ENCODE assay signal across 14 cellular contexts in genomic region chr5:115657883-115658233, GRCh38. TPM values are rescaled to one million over a fixed set of nuclear protein-coding genes. Genes with fewer than 3 reads are reported as not detected.
DNase-seq lines count a peak whose midpoint lies in the region; ATAC-seq and TF ChIP-seq lines count a peak whose summit lies in the region.
"Had no signal": no experiment of that assay in that cellular context is flagged by ENCODE, and none has a peak within 500 bp of the region (broad histone marks: within the 10 kb centered on the region; RNA-seq: fewer than 3 reads in every experiment).

No MANE protein-coding gene starts in this region.

- no peaks in the 10 kb centered on the region for H3K9me3 Mint-ChIP-seq in activated CD8-positive, alpha-beta T cell treated with anti-CD3 and anti-CD28 coated beads, Interleukin-2, amount 10 ng/mL, durations not matched to agents 7 days and 5 days (ENCODE audit: insufficient read depth)
- H3K9me3 Mint-ChIP-seq in osteocyte (ENCODE audit: unreplicated experiment) = peaks cover 8% of the 10 kb centered on the region
- H3K9me3 Mint-ChIP-seq: natural killer cell treated with Interleukin-12 subunit alpha and Interleukin-12 subunit beta and Interleukin-15 and Interleukin-18, amount 100 ng/mL, for 72 hours had no signal

- DNase-seq in GM03348 (ENCODE audit: low spot score) (peak; percentile 75), RKO (ENCODE audit: low spot score) (peak; percentile 78), epithelial cell of prostate (ENCODE audit: low read depth, low spot score) (no peak), retinal pigment epithelial cell (ENCODE audit: low read depth) (peak; percentile 29), osteocyte (ENCODE audit: extremely low spot score, unreplicated experiment) (no peak), GM10248 (ENCODE audit: extremely low spot score) (no peak)
- no peak for DNase-seq in activated CD8-positive, alpha-beta T cell treated with anti-CD3 and anti-CD28 coated beads, Interleukin-2, amount 10 ng/mL, durations not matched to agents 7 days and 5 days
- DNase-seq: activated CD8-positive, alpha-beta T cell treated with anti-CD3 and anti-CD28 coated beads for 36 hours; OCI-M1; small intestine; testis had no signal

- H3K4me3 Mint-ChIP-seq in activated CD8-positive, alpha-beta T cell treated with anti-CD3 and anti-CD28 coated beads, Interleukin-2, amount 10 ng/mL, durations not matched to agents 7 days and 5 days = no peak overlapping the region
- H3K4me3 Mint-ChIP-seq in osteocyte (ENCODE audit: unreplicated experiment) = no peak overlapping the region
- H3K4me3 Mint-ChIP-seq: activated CD8-positive, alpha-beta T cell treated with anti-CD3 and anti-CD28 coated beads for 36 hours; natural killer cell treated with Interleukin-12 subunit alpha and Interleukin-12 subunit beta and Interleukin-15 and Interleukin-18, amount 100 ng/mL, for 72 hours had no signal

- no peaks in the 10 kb centered on the region for H3K36me3 Mint-ChIP-seq in activated CD8-positive, alpha-beta T cell treated with anti-CD3 and anti-CD28 coated beads, Interleukin-2, amount 10 ng/mL, durations not matched to agents 7 days and 5 days (ENCODE audit: low read depth)
- H3K36me3 Mint-ChIP-seq in osteocyte (ENCODE audit: unreplicated experiment) = no peaks in the 10 kb centered on the region
- H3K36me3 Mint-ChIP-seq: natural killer cell treated with Interleukin-12 subunit alpha and Interleukin-12 subunit beta and Interleukin-15 and Interleukin-18, amount 100 ng/mL, for 72 hours had no signal

- no peak overlapping the region for H3K27ac Mint-ChIP-seq in activated CD8-positive, alpha-beta T cell treated with anti-CD3 and anti-CD28 coated beads, Interleukin-2, amount 10 ng/mL, durations not matched to agents 7 days and 5 days
- no peak overlapping the region for H3K27ac Mint-ChIP-seq in osteocyte (ENCODE audit: unreplicated experiment)
- H3K27ac Mint-ChIP-seq: activated CD8-positive, alpha-beta T cell treated with anti-CD3 and anti-CD28 coated beads for 36 hours; natural killer cell treated with Interleukin-12 subunit alpha and Interleukin-12 subunit beta and Interleukin-15 and Interleukin-18, amount 100 ng/mL, for 72 hours had no signal

- peak overlapping the region; percentile 12 for H3K27ac ChIP-seq in epithelial cell of prostate
- H3K27ac ChIP-seq: gastroesophageal sphincter, testis had no signal

- no peak overlapping the region for H3K4me3 ChIP-seq in retinal pigment epithelial cell (ENCODE audit: low read length)
- H3K4me3 ChIP-seq: gastroesophageal sphincter, testis had no signal

- no peak for TF ChIP-seq CTCF in retinal pigment epithelial cell (conservative IDR thresholded peaks at IDR 0.05; ENCODE audit: low read depth, low read length)
- no peak for TF ChIP-seq CTCF in osteocyte (IDR thresholded peaks at IDR 0.05)
- TF ChIP-seq CTCF in GM10248 (IDR thresholded peaks at IDR 0.05; ENCODE audit: control extremely low read depth, extremely low read depth, low read depth, missing control alignments) = no peak

- ATAC-seq in GM21390 (IDR thresholded peaks at IDR 0.05; ENCODE audit: unreplicated experiment) = no peak
- no peak for ATAC-seq in activated CD8-positive, alpha-beta T cell treated with anti-CD3 and anti-CD28 coated beads, Interleukin-2, amount 10 ng/mL, durations not matched to agents 7 days and 5 days
- ATAC-seq: activated CD8-positive, alpha-beta T cell treated with anti-CD3 and anti-CD28 coated beads for 36 hours; gastroesophageal sphincter; natural killer cell treated with Interleukin-12 subunit alpha and Interleukin-12 subunit beta and Interleukin-15 and Interleukin-18, amount 100 ng/mL, for 72 hours had no signal

- H3K27me3 Mint-ChIP-seq in activated CD8-positive, alpha-beta T cell treated with anti-CD3 and anti-CD28 coated beads, Interleukin-2, amount 10 ng/mL, durations not matched to agents 7 days and 5 days (ENCODE audit: low read depth) = peaks cover 27% of the 10 kb centered on the region
- H3K27me3 Mint-ChIP-seq in osteocyte (ENCODE audit: unreplicated experiment) = no peaks in the 10 kb centered on the region

- POLR2A ChIA-PET in activated CD8-positive, alpha-beta T cell treated with anti-CD3 and anti-CD28 coated beads, Interleukin-2, amount 10 ng/mL, durations not matched to agents 7 days and 5 days (lab: Charles Lee) = no interaction called here
- POLR2A ChIA-PET in GM10248 (lab: Yijun Ruan, JAX) = no interaction called here

- CTCF ChIA-PET in activated CD8-positive, alpha-beta T cell treated with anti-CD3 and anti-CD28 coated beads, Interleukin-2, amount 10 ng/mL, durations not matched to agents 7 days and 5 days (lab: Charles Lee) = no interaction called here
- CTCF ChIA-PET in GM10248 (lab: Yijun Ruan, JAX) = interaction anchor here (1.5 kb wide), 1 partner anchor 374 kb away, joined by 3 read pairs; no protein-coding TSS in a partner anchor

- no peaks in the 10 kb centered on the region for H3K4me1 Mint-ChIP-seq in activated CD8-positive, alpha-beta T cell treated with anti-CD3 and anti-CD28 coated beads, Interleukin-2, amount 10 ng/mL, durations not matched to agents 7 days and 5 days (ENCODE audit: low read depth)
- no peaks in the 10 kb centered on the region for H3K4me1 Mint-ChIP-seq in osteocyte (ENCODE audit: unreplicated experiment)

RNA-seq across cellular contexts. Expression of gene TMED7, which starts 32.0 kb away (rescaled TPM):
- total RNA-seq in activated CD8-positive, alpha-beta T cell treated with anti-CD3 and anti-CD28 coated beads, Interleukin-2, amount 10 ng/mL, durations not matched to agents 7 days and 5 days = 10 to 100 TPM; 40.5 to 48.9 TPM
- 108 and 109 TPM in 2 replicates for total RNA-seq in osteocyte

RNA-seq across cellular contexts. Expression of gene TICAM2, which starts 55.6 kb away (rescaled TPM):
- under 1 TPM; 0.47 to 0.55 TPM for total RNA-seq in activated CD8-positive, alpha-beta T cell treated with anti-CD3 and anti-CD28 coated beads, Interleukin-2, amount 10 ng/mL, durations not matched to agents 7 days and 5 days
- total RNA-seq in osteocyte = 1.6 and 2.8 TPM in 2 replicates

Comparison
In these comparisons a context has a peak if more than half of its experiments do, and no peak if none do; other contexts are left out.
1. DNase-seq: peak in GM03348 (single experiment), RKO (single experiment) and retinal pigment epithelial cell (single experiment); none in epithelial cell of prostate (single experiment), activated CD8-positive, alpha-beta T cell treated with anti-CD3 and anti-CD28 coated beads, Interleukin-2, amount 10 ng/mL, durations not matched to agents 7 days and 5 days (single experiment), osteocyte (single experiment) and GM10248 (single experiment).